In genomic region chr13:42048625-42049453, GRCh38 we compare ENCODE assay signal across 8 cellular contexts. TPM values are rescaled to one million over a fixed set of nuclear protein-coding genes. Genes with fewer than 3 reads are reported as not detected.
DNase-seq lines count a peak whose midpoint lies in the region; ATAC-seq and TF ChIP-seq lines count a peak whose summit lies in the region.

Gene DGKH (plus strand): TSS chr13:42048648. CDS start chr13:42048774, 126 bp downstream.

- no peak for TF ChIP-seq POLR2A in esophagus muscularis mucosa (IDR thresholded peaks at IDR 0.05; ENCODE audit: low read depth)

- peak within 1 kb of the TSS; percentile 89 for H3K4me2 ChIP-seq in PC-3 (ENCODE audit: low read length)

- peaks cover 17% of the 10 kb centered on the region for H3K4me1 ChIP-seq in CD4-positive, CD25-positive, alpha-beta regulatory T cell (ENCODE audit: control insufficient read depth, insufficient read depth, low read length, poor library complexity, severe bottlenecking)
- peaks cover 12% of the 10 kb centered on the region for H3K4me1 ChIP-seq in PC-3 (ENCODE audit: insufficient read depth, low read length)
- H3K4me1 ChIP-seq in esophagus muscularis mucosa, result peaks cover 17 to 24% (median 23%) of the 10 kb centered on the region in 4 donors
- H3K4me1 ChIP-seq in muscle layer of colon (ENCODE audit: insufficient read depth, low read length), result peaks cover 3% of the 10 kb centered on the region

- no peaks in the 10 kb centered on the region for H3K27me3 ChIP-seq in CD4-positive, CD25-positive, alpha-beta regulatory T cell (ENCODE audit: control insufficient read depth, insufficient read depth, low read length)
- no peaks in the 10 kb centered on the region for H3K27me3 ChIP-seq in PC-3 (ENCODE audit: low read length)
- no peaks in the 10 kb centered on the region for H3K27me3 ChIP-seq in esophagus muscularis mucosa
- no peaks in the 10 kb centered on the region for H3K27me3 ChIP-seq in muscle layer of colon (ENCODE audit: control insufficient read depth in 1 of 2, insufficient read depth in 2 of 2, low read length in 2 of 2)

- H3K4me3 ChIP-seq in CD4-positive, CD25-positive, alpha-beta regulatory T cell (ENCODE audit: low read depth, low read length), result peak within 1 kb of the TSS; percentile 71
- H3K4me3 ChIP-seq in PC-3 (ENCODE audit: low read length), result peak within 1 kb of the TSS; percentile 83
- H3K4me3 ChIP-seq in esophagus muscularis mucosa, result peak within 1 kb of the TSS; percentile 71 to 95 (median 80)
- H3K4me3 ChIP-seq in muscle layer of colon (ENCODE audit: low read depth in 1 of 2, low read length in 2 of 2), result peak within 1 kb of the TSS; percentile 81 to 91

- WGBS in esophagus muscularis mucosa, result 1% methylated on average over 38 of the region's 99 CpGs

- peak; percentile 49 to 72 (median 57) for DNase-seq in CD4-positive, CD25-positive, alpha-beta regulatory T cell
- DNase-seq in PC-3 (peak; percentile 61), esophagus muscularis mucosa (ENCODE audit: extremely low spot score) (no peak)
- peak; percentile 61 to 64 for DNase-seq in activated T-cell treated with anti-CD3 and anti-CD28 coated beads, Interleukin-2, amount 50 U/mL, for 72 hours
- DNase-seq in stimulated activated naive CD8-positive, alpha-beta T cell treated with anti-CD3 and anti-CD28 coated beads, Interleukin-15, amount 100 ng/mL, for 72 hours, result peak; percentile 56 to 69

- TF ChIP-seq CTCF in PC-3 (conservative IDR thresholded peaks at IDR 0.05; ENCODE audit: low read depth, low read length), result peak; percentile 29; the same call in 1 of the 2 replicates
- peak in 2 of 3 experiments; percentile 9 to 36 for TF ChIP-seq CTCF in esophagus muscularis mucosa (IDR thresholded peaks at IDR 0.05)

- no peaks in the 10 kb centered on the region for H3K9me2 ChIP-seq in PC-3 (replicated peaks; ENCODE audit: low read length)

- peak within 1 kb of the TSS; percentile 61 for H3K27ac ChIP-seq in CD4-positive, CD25-positive, alpha-beta regulatory T cell (ENCODE audit: insufficient read depth, low read length, poor library complexity, severe bottlenecking)
- H3K27ac ChIP-seq in PC-3 (ENCODE audit: low read length), result peak within 1 kb of the TSS; percentile 85
- H3K27ac ChIP-seq in esophagus muscularis mucosa (replicated peaks in 1 of 4), result peak within 1 kb of the TSS; percentile 86 to 94 (median 92)
- H3K27ac ChIP-seq in muscle layer of colon (ENCODE audit: low read depth, low read length), result peak within 1 kb of the TSS; percentile 91

- no peaks in the 10 kb centered on the region for H3K9me3 Mint-ChIP-seq in CD4-positive, CD25-positive, alpha-beta regulatory T cell
- no peaks in the 10 kb centered on the region for H3K9me3 Mint-ChIP-seq in activated T-cell treated with anti-CD3 and anti-CD28 coated beads, Interleukin-2, amount 50 U/mL, for 72 hours
- H3K9me3 Mint-ChIP-seq in stimulated activated naive CD8-positive, alpha-beta T cell treated with anti-CD3 and anti-CD28 coated beads, Interleukin-15, amount 100 ng/mL, for 72 hours, result no peaks in the 10 kb centered on the region

- no peaks in the 10 kb centered on the region for H3K36me3 ChIP-seq in CD4-positive, CD25-positive, alpha-beta regulatory T cell (ENCODE audit: control insufficient read depth, insufficient read depth, low read length)
- H3K36me3 ChIP-seq in PC-3 (ENCODE audit: low read depth, low read length) (no peaks in the 10 kb centered on the region), esophagus muscularis mucosa (no peaks in the 10 kb centered on the region), muscle layer of colon (ENCODE audit: insufficient read depth, low read length) (no peaks in the 10 kb centered on the region)

- H3K9me3 ChIP-seq in CD4-positive, CD25-positive, alpha-beta regulatory T cell (ENCODE audit: control insufficient read depth in 2 of 2, low read length in 2 of 2), result no peaks in the 10 kb centered on the region
- H3K9me3 ChIP-seq in PC-3 (ENCODE audit: low read length), result no peaks in the 10 kb centered on the region
- no peaks in the 10 kb centered on the region for H3K9me3 ChIP-seq in esophagus muscularis mucosa
- H3K9me3 ChIP-seq in muscle layer of colon (ENCODE audit: low read length), result no peaks in the 10 kb centered on the region

- peak; percentile 60 to 65 for ATAC-seq in CD4-positive, CD25-positive, alpha-beta regulatory T cell (ENCODE audit: low read depth in 2 of 2)
- ATAC-seq in GM19324 (IDR thresholded peaks at IDR 0.05; ENCODE audit: low FRiP score, unreplicated experiment), result peak; percentile 52
- peak; percentile 33 for ATAC-seq in HG03469 (IDR thresholded peaks at IDR 0.05; ENCODE audit: unreplicated experiment)
- ATAC-seq in PC-3, result peak; percentile 50
- peak; percentile 72 to 75 for ATAC-seq in activated T-cell treated with anti-CD3 and anti-CD28 coated beads, Interleukin-2, amount 50 U/mL, for 72 hours (replicated peaks in 1 of 2)
- ATAC-seq in stimulated activated naive CD8-positive, alpha-beta T cell treated with anti-CD3 and anti-CD28 coated beads, Interleukin-15, amount 100 ng/mL, for 72 hours, result peak; percentile 77

- H3K4me3 Mint-ChIP-seq in CD4-positive, CD25-positive, alpha-beta regulatory T cell, result peak within 1 kb of the TSS; percentile 85 to 95 (median 93)
- peak within 1 kb of the TSS; percentile 91 to 92 for H3K4me3 Mint-ChIP-seq in activated T-cell treated with anti-CD3 and anti-CD28 coated beads, Interleukin-2, amount 50 U/mL, for 72 hours
- H3K4me3 Mint-ChIP-seq in stimulated activated naive CD8-positive, alpha-beta T cell treated with anti-CD3 and anti-CD28 coated beads, Interleukin-15, amount 100 ng/mL, for 72 hours, result peak within 1 kb of the TSS; percentile 93 to 95

- CTCF ChIA-PET in PC-3 (lab: Charles Lee), result interaction anchor here (0.7 kb wide), 1 partner anchor 1740 kb away, joined by 15 read pairs; no protein-coding TSS in a partner anchor

- peak within 1 kb of the TSS; percentile 63 to 95 (median 94) for H3K27ac Mint-ChIP-seq in CD4-positive, CD25-positive, alpha-beta regulatory T cell
- peak within 1 kb of the TSS; percentile 39 for H3K27ac Mint-ChIP-seq in activated T-cell treated with anti-CD3 and anti-CD28 coated beads, Interleukin-2, amount 50 U/mL, for 72 hours
- peak within 1 kb of the TSS; percentile 74 to 91 for H3K27ac Mint-ChIP-seq in stimulated activated naive CD8-positive, alpha-beta T cell treated with anti-CD3 and anti-CD28 coated beads, Interleukin-15, amount 100 ng/mL, for 72 hours

- no peaks in the 10 kb centered on the region for H4K20me1 ChIP-seq in PC-3 (ENCODE audit: low read length)

- TF ChIP-seq EP300 in esophagus muscularis mucosa (IDR thresholded peaks at IDR 0.05), result no peak

- POLR2A ChIA-PET in PC-3 (lab: Charles Lee; ENCODE audit: unreplicated experiment), result interaction anchor here (0.6 kb wide), 1 partner anchor 54 kb away, joined by 27 read pairs; no protein-coding TSS in a partner anchor

- H3K27me3 Mint-ChIP-seq in CD4-positive, CD25-positive, alpha-beta regulatory T cell, result no peaks in the 10 kb centered on the region
- H3K27me3 Mint-ChIP-seq in activated T-cell treated with anti-CD3 and anti-CD28 coated beads, Interleukin-2, amount 50 U/mL, for 72 hours (ENCODE audit: low read depth), result peaks cover 10% of the 10 kb centered on the region
- H3K27me3 Mint-ChIP-seq in stimulated activated naive CD8-positive, alpha-beta T cell treated with anti-CD3 and anti-CD28 coated beads, Interleukin-15, amount 100 ng/mL, for 72 hours, result no peaks in the 10 kb centered on the region

- H3F3A ChIP-seq in PC-3 (ENCODE audit: low read length, unreplicated experiment), result no peaks in the 10 kb centered on the region

- peaks cover 4% of the 10 kb centered on the region for H3K36me3 Mint-ChIP-seq in CD4-positive, CD25-positive, alpha-beta regulatory T cell
- H3K36me3 Mint-ChIP-seq in activated T-cell treated with anti-CD3 and anti-CD28 coated beads, Interleukin-2, amount 50 U/mL, for 72 hours (ENCODE audit: insufficient read depth in 2 of 2), result peaks cover 2 to 4% of the 10 kb centered on the region in 2 donors

- peak within 1 kb of the TSS; percentile 81 for H2AFZ ChIP-seq in PC-3 (ENCODE audit: low read length)

- BruUV-seq in PC-3 (replicated peaks; lab: Mats Ljungman, UMichigan), result no TSS peak

- intact Hi-C loops in PC-3 (cut with micrococcal nuclease), result loop anchor here (5.0 to 10.0 kb wide), 3 partner anchors 58 to 224 kb away; no protein-coding TSS in a partner anchor
- intact Hi-C loops in esophagus muscularis mucosa (cut with DNase I), result loop anchor here (10.0 kb wide), 1 partner anchor 984 kb away; the partner anchor contains the start of gene WBP4

- peaks cover 75% of the 10 kb centered on the region for H3K79me2 ChIP-seq in PC-3 (ENCODE audit: low read length)

- H3K9ac ChIP-seq in PC-3 (ENCODE audit: low read length) (peak within 1 kb of the TSS; percentile 90), muscle layer of colon (ENCODE audit: low read length) (peak within 1 kb of the TSS; percentile 79)

- H3K4me1 Mint-ChIP-seq in CD4-positive, CD25-positive, alpha-beta regulatory T cell, result peaks cover 10 to 59% (median 32%) of the 10 kb centered on the region in 4 donors
- peaks cover 39% of the 10 kb centered on the region for H3K4me1 Mint-ChIP-seq in activated T-cell treated with anti-CD3 and anti-CD28 coated beads, Interleukin-2, amount 50 U/mL, for 72 hours (ENCODE audit: low read depth)
- H3K4me1 Mint-ChIP-seq in stimulated activated naive CD8-positive, alpha-beta T cell treated with anti-CD3 and anti-CD28 coated beads, Interleukin-15, amount 100 ng/mL, for 72 hours, result peaks cover 34% of the 10 kb centered on the region

RNA-seq across cellular contexts. Expression of gene DGKH, which starts in this region (rescaled TPM):
- total RNA-seq in CD4-positive, CD25-positive, alpha-beta regulatory T cell, result 22.4 TPM
- 1 to 10 TPM; 1.2 to 3.1 (median 2.3) TPM for polyA plus RNA-seq in CD4-positive, CD25-positive, alpha-beta regulatory T cell
- total RNA-seq in PC-3 (2014; rRNA removed), result 4.5 and 5.9 TPM in 2 replicates
- 10 to 100 TPM; 15.3 to 19.2 TPM for total RNA-seq in activated T-cell treated with anti-CD3 and anti-CD28 coated beads, Interleukin-2, amount 50 U/mL, for 72 hours
- 10 to 100 TPM; 15.0 to 20.8 (median 17.1) TPM for total RNA-seq in esophagus muscularis mucosa

Comparison
In these comparisons a context has a peak if more than half of its experiments do, and no peak if none do; other contexts are left out.
1. H3K27ac Mint-ChIP-seq: peak in every context shown above with its lines; median percentile 94 in CD4-positive, CD25-positive, alpha-beta regulatory T cell; 82 in stimulated activated naive CD8-positive, alpha-beta T cell treated with anti-CD3 and anti-CD28 coated beads, Interleukin-15, amount 100 ng/mL, for 72 hours; 39 in activated T-cell treated with anti-CD3 and anti-CD28 coated beads, Interleukin-2, amount 50 U/mL, for 72 hours.